ENCODE assay signal across 9 cellular contexts in genomic region chr2:96144481-96145027, GRCh38. TPM values are rescaled to one million over a fixed set of nuclear protein-coding genes. Genes with fewer than 3 reads are reported as not detected.
A peak's percentile ranks its signal among the peaks of the same experiment; 100 is the strongest.
DNase-seq lines count a peak whose midpoint lies in the region; ATAC-seq and TF ChIP-seq lines count a peak whose summit lies in the region.
"Had no signal": no experiment of that assay in that cellular context is flagged by ENCODE, and none has a peak within 500 bp of the region (broad histone marks: within the 10 kb centered on the region; RNA-seq: fewer than 3 reads in every experiment).

No MANE protein-coding gene starts in this region.

- H3K79me2 ChIP-seq in KMS-11 (ENCODE audit: insufficient read depth, low read depth) (peaks cover 14% of the 10 kb centered on the region), hepatocyte (no peaks in the 10 kb centered on the region)

- no peak for ATAC-seq in GM18909 (IDR thresholded peaks at IDR 0.05; ENCODE audit: poor library complexity, unreplicated experiment)

- DNase-seq in DMS53 (lab: John Stamatoyannopoulos, UW) = peak; percentile 92
- DNase-seq in activated T-cell treated with anti-CD3 and anti-CD28 coated beads, Interleukin-2, amount 50 U/mL, for 48 hours = peak; percentile 65 to 72
- no peak for DNase-seq in hepatocyte (ENCODE audit: low spot score)
- peak; percentile 61 to 71 for DNase-seq in stimulated activated CD4-positive, alpha-beta T cell treated with anti-CD3 and anti-CD28 coated beads, Interleukin-2, amount 100 ng/mL, for 24 hours
- DNase-seq in HPDE6-E6E7 (ENCODE audit: extremely low spot score) = no peak
- DNase-seq in SHP77 (lab: John Stamatoyannopoulos, UW) = no peak

- TF ChIP-seq CTCF in KMS-11 (conservative IDR thresholded peaks at IDR 0.05; ENCODE audit: low read depth, low read length) = no peak; the same call in 1 of the 2 replicates
- no peak for TF ChIP-seq CTCF in hepatocyte (IDR thresholded peaks at IDR 0.05; ENCODE audit: poor library complexity)

- H3K4me3 ChIP-seq in KMS-11 (IDR thresholded peaks at IDR 0.05; ENCODE audit: insufficient read depth, low read depth, low read length) (peak overlapping the region; percentile 37), hepatocyte (peak overlapping the region; percentile 60)

- H3K4me1 ChIP-seq in KMS-11 (ENCODE audit: low read depth, poor library complexity, severe bottlenecking) (peaks cover 27% of the 10 kb centered on the region), hepatocyte (ENCODE audit: insufficient read depth) (peaks cover 19% of the 10 kb centered on the region)

- H3K27me3 ChIP-seq in KMS-11 (ENCODE audit: insufficient read depth, low read depth) = no peaks in the 10 kb centered on the region
- H3K27me3 ChIP-seq in hepatocyte = no peaks in the 10 kb centered on the region

- H3K27ac ChIP-seq in KMS-11 = peak overlapping the region; percentile 76
- no peak overlapping the region for H3K27ac ChIP-seq in hepatocyte

- WGBS in hepatocyte (ENCODE audit: low lambda C conversion rate, missing lambda C conversion rate) = 12% methylated on average over 24 of the region's 35 CpGs

- H3K9me3 ChIP-seq in hepatocyte (ENCODE audit: low read depth) = no peaks in the 10 kb centered on the region

- H2AFZ ChIP-seq in KMS-11 (ENCODE audit: low read depth) (peak overlapping the region; percentile 22; the same call in 1 of the 2 replicates), hepatocyte (peak overlapping the region; percentile 94)

- H4K20me1 ChIP-seq in KMS-11 (ENCODE audit: insufficient read depth) (no peaks in the 10 kb centered on the region), hepatocyte (ENCODE audit: insufficient read depth, poor library complexity, severe bottlenecking) (no peaks in the 10 kb centered on the region)

- H3K9me2 ChIP-seq in hepatocyte (replicated peaks; ENCODE audit: insufficient read depth) = no peaks in the 10 kb centered on the region

- H3K36me3 ChIP-seq in KMS-11 (ENCODE audit: insufficient read depth) (peaks cover 9% of the 10 kb centered on the region; the same call in 1 of the 2 replicates), hepatocyte (replicated peaks; ENCODE audit: insufficient read depth, low read depth) (no peaks in the 10 kb centered on the region)

- H3K9ac ChIP-seq in KMS-11 = peak overlapping the region; percentile 86

- H3K4me2 ChIP-seq in KMS-11 = peak overlapping the region; percentile 83
- H3K4me2 ChIP-seq in hepatocyte = peak overlapping the region; percentile 96

RNA-seq across cellular contexts. Expression of gene DUSP2, which starts 0.7 kb away (rescaled TPM):
- total RNA-seq in hepatocyte = 7.2 and 11.3 TPM in 2 replicates
- 17.0 and 24.0 TPM in 2 replicates for polyA plus RNA-seq in hepatocyte

RNA-seq across cellular contexts. Expression of gene ASTL, which starts 6.3 kb away (rescaled TPM):
- not detected in 2 replicates for total RNA-seq in hepatocyte
- polyA plus RNA-seq in hepatocyte = not detected in 2 replicates
- total RNA-seq: lung microvascular endothelial cell had no signal

RNA-seq across cellular contexts. Expression of gene ADRA2B, which starts 28.2 kb away (rescaled TPM):
- 0.56 and 0.87 TPM in 2 replicates for total RNA-seq in hepatocyte
- polyA plus RNA-seq in hepatocyte = 0.66 TPM in 1 of 2 replicates, not detected in the other
- total RNA-seq: lung microvascular endothelial cell had no signal

Comparison
In these comparisons a context has a peak if more than half of its experiments do, and no peak if none do; other contexts are left out.
1. DNase-seq: peak in DMS53 (single experiment), activated T-cell treated with anti-CD3 and anti-CD28 coated beads, Interleukin-2, amount 50 U/mL, for 48 hours (2 of 2) and stimulated activated CD4-positive, alpha-beta T cell treated with anti-CD3 and anti-CD28 coated beads, Interleukin-2, amount 100 ng/mL, for 24 hours (2 of 2); none in hepatocyte (single experiment), HPDE6-E6E7 (single experiment) and SHP77 (0 of 2).